ENCODE assay signal across 8 cellular contexts in genomic region chr3:177835008-177835407, GRCh38.
DNase-seq lines count a peak whose midpoint lies in the region; FAIRE-seq and TF ChIP-seq lines count a peak whose summit lies in the region.

No MANE protein-coding gene starts in this region.

- no peaks in the 10 kb centered on the region for H4K20me1 ChIP-seq in keratinocyte (ENCODE audit: control insufficient read depth, extremely low read depth, insufficient read depth, low read length)

- H3K9me1 ChIP-seq in keratinocyte (ENCODE audit: control insufficient read depth, extremely low read depth, insufficient read depth, low read length) = no peaks in the 10 kb centered on the region

- no peaks in the 10 kb centered on the region for H3K27me3 ChIP-seq in keratinocyte (ENCODE audit: control insufficient read depth, extremely low read depth, insufficient read depth, low read length)

- no peaks in the 10 kb centered on the region for H3K79me2 ChIP-seq in keratinocyte (ENCODE audit: control insufficient read depth, insufficient read depth, low read length)

- peak overlapping the region; percentile 29 for H3K4me2 ChIP-seq in keratinocyte (ENCODE audit: control insufficient read depth, extremely low read depth, insufficient read depth, low read depth, low read length)

- H3K9me3 ChIP-seq in keratinocyte (ENCODE audit: control insufficient read depth, low read depth, low read length) = no peaks in the 10 kb centered on the region

- H2AFZ ChIP-seq in keratinocyte (ENCODE audit: control insufficient read depth, low read length) = no peak overlapping the region

- DNase-seq in COLO829 (ENCODE audit: low spot score) = peak; percentile 14
- peak; percentile 97 for DNase-seq in MV-4-11 (lab: John Stamatoyannopoulos, UW)
- peak; percentile 85 for DNase-seq in UCSD-AML1 (lab: John Stamatoyannopoulos, UW; ENCODE audit: unreplicated experiment)
- peak; percentile 23 for DNase-seq in keratinocyte (ENCODE audit: low read depth, low spot score)
- no peak for DNase-seq in activated CD4-positive, alpha-beta T cell treated with anti-CD3 and anti-CD28 coated beads for 48 hours
- DNase-seq in DMS114 treated with DMSO at 0.1 percent for 48 hours (lab: John Stamatoyannopoulos, UW; ENCODE audit: unreplicated experiment) = no peak
- no peak for DNase-seq in cortex of kidney (lab: John Stamatoyannopoulos, UW)
- no peak for DNase-seq in activated effector memory CD4-positive, alpha-beta T cell treated with anti-CD3 and anti-CD28 coated beads, Interleukin-2, amount 50 U/mL, for 16 hours

- peak; percentile 93 for FAIRE-seq in keratinocyte (lab: Jason Lieb, UNC)

- peaks cover 37% of the 10 kb centered on the region for H3K4me1 ChIP-seq in keratinocyte (ENCODE audit: control insufficient read depth, extremely low read depth, insufficient read depth, low read length)

- dilution Hi-C loops in keratinocyte (cut with MboI; ENCODE audit: extremely low pct_ligation_motif_present, low sequenced_read_pairs) = no loop called here

- H3K9ac ChIP-seq in keratinocyte (ENCODE audit: control insufficient read depth, extremely low read depth, insufficient read depth, low read length) = no peak overlapping the region

- H3K4me3 ChIP-seq in keratinocyte (ENCODE audit: control insufficient read depth in 2 of 3, extremely low read depth in 1 of 3, insufficient read depth in 2 of 3, low read depth in 1 of 3, low read length in 3 of 3) = no peak overlapping the region

- H3K36me3 ChIP-seq in keratinocyte (ENCODE audit: control insufficient read depth in 2 of 2, extremely low read depth in 1 of 2, insufficient read depth in 2 of 2, low read length in 2 of 2) = no peaks in the 10 kb centered on the region

- TF ChIP-seq CTCF in keratinocyte (optimal IDR thresholded peaks at IDR 0.05 in 1 of 3, IDR thresholded peaks at IDR 0.05 in 1 of 3, conservative IDR thresholded peaks at IDR 0.05 in 1 of 3; ENCODE audit: extremely low read depth in 1 of 3, insufficient read depth in 2 of 3, low read length in 3 of 3) = no peak

- H3K27ac ChIP-seq in keratinocyte (ENCODE audit: control insufficient read depth, insufficient read depth, low read length) = peak overlapping the region; percentile 32

Comparison
In these comparisons a context has a peak if more than half of its experiments do, and no peak if none do; other contexts are left out.
1. DNase-seq: peak in COLO829 (single experiment), MV-4-11 (single experiment), UCSD-AML1 (single experiment) and keratinocyte (single experiment); none in activated CD4-positive, alpha-beta T cell treated with anti-CD3 and anti-CD28 coated beads for 48 hours (single experiment), DMS114 treated with DMSO at 0.1 percent for 48 hours (single experiment), cortex of kidney (single experiment) and activated effector memory CD4-positive, alpha-beta T cell treated with anti-CD3 and anti-CD28 coated beads, Interleukin-2, amount 50 U/mL, for 16 hours (single experiment).